Comparison of ENCODE assay signal across 8 cellular contexts in genomic region chr16:70222574-70222973, GRCh38. TPM values are rescaled to one million over a fixed set of nuclear protein-coding genes. Genes with fewer than 3 reads are reported as not detected.
"Had no signal": no experiment of that assay in that cellular context is flagged by ENCODE, and none has a peak within 500 bp of the region (broad histone marks: within the 10 kb centered on the region; RNA-seq: fewer than 3 reads in every experiment).

No MANE protein-coding gene starts in this region.

RNA-seq across cellular contexts. Expression of gene CLEC18C, which starts 49.0 kb away (rescaled TPM):
- total RNA-seq: activated naive CD4-positive, alpha-beta T cell treated with anti-CD3 and anti-CD28 coated beads, Interleukin-2, amount 50 U/mL, for 72 hours; ascending aorta; hepatocyte; left ventricle myocardium inferior; mesenteric fat pad; pulmonary artery endothelial cell; SK-MEL-5 had no signal
- polyA plus RNA-seq: hepatocyte, right cardiac atrium had no signal
